10 cellular contexts compared by ENCODE assay signal in genomic region chr1:33060579-33061083, GRCh38.
DNase-seq lines count a peak whose midpoint lies in the region; ATAC-seq and TF ChIP-seq lines count a peak whose summit lies in the region.
"Had no signal": no experiment of that assay in that cellular context is flagged by ENCODE, and none has a peak within 500 bp of the region (broad histone marks: within the 10 kb centered on the region; RNA-seq: fewer than 3 reads in every experiment).

No MANE protein-coding gene starts in this region.

- ATAC-seq in HG02884 (IDR thresholded peaks at IDR 0.05; ENCODE audit: unreplicated experiment): no peak

- TF ChIP-seq CTCF in foreskin fibroblast (IDR thresholded peaks at IDR 0.05; ENCODE audit: low read depth, low read length) (no peak), GM13976 (IDR thresholded peaks at IDR 0.05; ENCODE audit: borderline replicate concordance, control extremely low read depth, extremely low read depth, insufficient read depth, missing control alignments) (no peak)

- peak; percentile 95 for DNase-seq in EL
- DNase-seq in SW480 (ENCODE audit: low spot score): peak; percentile 69
- peak; percentile 57 to 83 for DNase-seq in foreskin fibroblast
- peak; percentile 83 for DNase-seq in pons (ENCODE audit: low spot score)
- DNase-seq in COR-L47 (lab: John Stamatoyannopoulos, UW): no peak
- DNase-seq in GM13976 (ENCODE audit: low spot score): no peak
- no peak for DNase-seq in NCI-H1417 (lab: John Stamatoyannopoulos, UW)
- DNase-seq: activated CD4-positive, alpha-beta T cell treated with anti-CD3 and anti-CD28 coated beads, Interleukin-2, amount 50 U/mL, for 48 hours; NCI-H510A treated with DMSO at 0.1 percent for 48 hours had no signal

- in situ Hi-C loops in GM13976 (cut with MboI; ENCODE audit: low sequenced_read_pairs, unreplicated experiment): no loop called here

- no peak overlapping the region for H3K4me3 ChIP-seq in foreskin fibroblast (ENCODE audit: low read depth in 1 of 2, low read length in 2 of 2)

Comparison
In these comparisons a context has a peak if more than half of its experiments do, and no peak if none do; other contexts are left out.
1. DNase-seq: peak in EL (single experiment), SW480 (single experiment), foreskin fibroblast (2 of 2) and pons (single experiment); none in COR-L47 (single experiment), GM13976 (single experiment) and NCI-H1417 (0 of 3).